Comparison of ENCODE assay signal across 1 cellular context in genomic region chr3:31552103-31552502, GRCh38.
TF ChIP-seq lines count a peak whose summit lies in the region.

No MANE protein-coding gene starts in this region.

TF ChIP-seq in GM12878, 131 proteins besides CTCF, POLR2A, EP300 and RAD21:
- TF ChIP-seq IKZF2 (IDR thresholded peaks at IDR 0.05) (no peak), ZNF207 (IDR thresholded peaks at IDR 0.05; ENCODE audit: borderline replicate concordance) (no peak), WRNIP1 (IDR thresholded peaks at IDR 0.05; ENCODE audit: borderline replicate concordance, low read depth, low read length) (no peak), SUZ12 (IDR thresholded peaks at IDR 0.05; ENCODE audit: unreplicated experiment) (no peak), EZH2 (IDR thresholded peaks at IDR 0.05; ENCODE audit: borderline replicate concordance, control insufficient read depth, low read depth, low read length) (no peak), TARDBP (IDR thresholded peaks at IDR 0.05; ENCODE audit: borderline replicate concordance) (no peak)
